16 cellular contexts compared by ENCODE assay signal in genomic region chr1:67597336-67597735, GRCh38.
"Had no signal": no experiment of that assay in that cellular context is flagged by ENCODE, and none has a peak within 500 bp of the region (broad histone marks: within the 10 kb centered on the region; RNA-seq: fewer than 3 reads in every experiment).

No MANE protein-coding gene starts in this region.

- H3K4me1 ChIP-seq: right atrium auricular region had no signal

- DNase-seq: activated CD4-positive, alpha-beta T cell treated with anti-CD3 and anti-CD28 coated beads, Interleukin-2, amount 10 ng/mL, durations not matched to agents 7 days and 5 days; activated CD4-positive, CD25-positive, alpha-beta regulatory T cell; activated CD8-positive, alpha-beta memory T cell treated with anti-CD3 and anti-CD28 coated beads for 24 hours; activated naive CD4-positive, alpha-beta T cell treated with anti-CD3 and anti-CD28 coated beads, Interleukin-2, amount 50 U/mL, for 16 hours; amygdala; dermis blood vessel endothelial cell; foreskin fibroblast; glutamatergic neuron; mucosa of descending colon; naive thymus-derived CD8-positive, alpha-beta T cell; posterior cingulate gyrus had no signal

- H3K9me3 ChIP-seq: mucosa of descending colon, neutrophil, right atrium auricular region had no signal

- H3K4me3 ChIP-seq: mucosa of descending colon, right atrium auricular region, skin epidermis had no signal

- H3K27me3 ChIP-seq: neutrophil, right atrium auricular region had no signal

- FAIRE-seq: islet of Langerhans, TTC549 had no signal

- H3K36me3 ChIP-seq: neutrophil, right atrium auricular region had no signal

- H3K27ac ChIP-seq: neutrophil, right atrium auricular region, skin epidermis had no signal
